ENCODE assay signal across 24 cellular contexts in genomic region chr13:99523838-99524237, GRCh38. TPM values are rescaled to one million over a fixed set of nuclear protein-coding genes. Genes with fewer than 3 reads are reported as not detected.
DNase-seq lines count a peak whose midpoint lies in the region; ATAC-seq and TF ChIP-seq lines count a peak whose summit lies in the region.
"Had no signal": no experiment of that assay in that cellular context is flagged by ENCODE, and none has a peak within 500 bp of the region (broad histone marks: within the 10 kb centered on the region; RNA-seq: fewer than 3 reads in every experiment).

No MANE protein-coding gene starts in this region.

- TF ChIP-seq CTCF in PC-3 (conservative IDR thresholded peaks at IDR 0.05; ENCODE audit: low read depth, low read length): no peak
- no peak for TF ChIP-seq CTCF in psoas muscle (IDR thresholded peaks at IDR 0.05)

- H4K20me1 ChIP-seq in PC-3 (ENCODE audit: low read length): no peaks in the 10 kb centered on the region

- H3K4me2 ChIP-seq in PC-3 (ENCODE audit: low read length): no peak overlapping the region
- H3K4me2 ChIP-seq: SK-N-SH had no signal

- H3K9ac ChIP-seq in PC-3 (ENCODE audit: low read length): no peak overlapping the region
- H3K9ac ChIP-seq: SK-N-SH had no signal

- no peaks in the 10 kb centered on the region for H3K9me2 ChIP-seq in PC-3 (replicated peaks; ENCODE audit: low read length)
- H3K9me2 ChIP-seq: SK-N-SH had no signal

- H3K9me3 Mint-ChIP-seq in activated T-cell treated with anti-CD3 and anti-CD28 coated beads, Interleukin-2, amount 50 U/mL, for 72 hours: no peaks in the 10 kb centered on the region
- H3K9me3 Mint-ChIP-seq in effector memory CD8-positive, alpha-beta T cell: no peaks in the 10 kb centered on the region
- no peaks in the 10 kb centered on the region for H3K9me3 Mint-ChIP-seq in stimulated activated effector memory CD8-positive, alpha-beta T cell treated with anti-CD3 and anti-CD28 coated beads, Interleukin-12 subunit alpha, Interleukin-12 subunit beta, amount 100 ng/mL, for 72 hours
- H3K9me3 Mint-ChIP-seq: H9 had no signal

- peaks cover 16% of the 10 kb centered on the region; the same call in 1 of the 2 replicates for H3K36me3 ChIP-seq in PC-3 (ENCODE audit: low read depth, low read length)
- H3K36me3 ChIP-seq in psoas muscle (ENCODE audit: insufficient read depth in 1 of 2, low read depth in 1 of 2): peaks cover 10 to 75% of the 10 kb centered on the region in 2 donors

- H2AFZ ChIP-seq in PC-3 (ENCODE audit: low read length): no peak overlapping the region

- no TSS peak for BruUV-seq in PC-3 (replicated peaks; lab: Mats Ljungman, UMichigan)

- ATAC-seq in activated T-cell treated with anti-CD3 and anti-CD28 coated beads, Interleukin-2, amount 50 U/mL, for 72 hours (replicated peaks in 1 of 2): peak; percentile 66
- no peak for ATAC-seq in PC-3
- no peak for ATAC-seq in effector memory CD8-positive, alpha-beta T cell (replicated peaks)
- peak; percentile 49 for ATAC-seq in stimulated activated effector memory CD8-positive, alpha-beta T cell treated with anti-CD3 and anti-CD28 coated beads, Interleukin-12 subunit alpha, Interleukin-12 subunit beta, amount 100 ng/mL, for 72 hours
- no peak for ATAC-seq in psoas muscle
- ATAC-seq: heart left ventricle, right lobe of liver had no signal

- H3K79me2 ChIP-seq in PC-3 (ENCODE audit: low read length): no peaks in the 10 kb centered on the region

- POLR2A ChIA-PET in PC-3 (lab: Charles Lee; ENCODE audit: unreplicated experiment): no interaction called here

- intact Hi-C loops in PC-3 (cut with micrococcal nuclease) (no loop called here), psoas muscle (cut with DNase I) (no loop called here)

- no peak for DNase-seq in activated T-cell treated with anti-CD3 and anti-CD28 coated beads, Interleukin-2, amount 50 U/mL, for 72 hours
- DNase-seq in activated T-cell treated with anti-CD3 and anti-CD28 coated beads, Interleukin-2, amount 50 U/mL, for 48 hours: no peak
- peak; percentile 25 for DNase-seq in PC-3
- DNase-seq in effector memory CD8-positive, alpha-beta T cell: no peak
- DNase-seq in stimulated activated effector memory CD8-positive, alpha-beta T cell treated with anti-CD3 and anti-CD28 coated beads, Interleukin-12 subunit alpha, Interleukin-12 subunit beta, amount 100 ng/mL, for 72 hours (ENCODE audit: low spot score in 2 of 2): no peak
- DNase-seq in psoas muscle: no peak
- no peak for DNase-seq in glomerular visceral epithelial cell (ENCODE audit: extremely low spot score)
- DNase-seq in NCI-H510A treated with DMSO at 0.1 percent for 48 hours (lab: John Stamatoyannopoulos, UW): no peak
- DNase-seq: ACHN; activated CD4-positive, alpha-beta T cell treated with anti-CD3 and anti-CD28 coated beads, Interleukin-2, amount 50 U/mL, for 1 hour; BE2C; Caco-2; effector CD4-positive, alpha-beta T cell; H9; heart left ventricle; kidney; NCI-H2081 treated with DMSO at 0.1 percent for 48 hours; NCI-H345; right lobe of liver; SK-N-SH; stimulated activated CD4-positive, alpha-beta T cell treated with anti-CD3 and anti-CD28 coated beads, Interleukin-2, amount 100 ng/mL, for 48 hours; stimulated activated naive CD4-positive, alpha-beta T cell; testis had no signal

- no peaks in the 10 kb centered on the region for H3F3A ChIP-seq in PC-3 (ENCODE audit: low read length, unreplicated experiment)

- 95 to 96% (median 96%) methylated on average over 4 of the region's 4 CpGs for WGBS in psoas muscle, 3 donors

- peaks cover 23 to 43% of the 10 kb centered on the region in 2 donors for H3K36me3 Mint-ChIP-seq in activated T-cell treated with anti-CD3 and anti-CD28 coated beads, Interleukin-2, amount 50 U/mL, for 72 hours (ENCODE audit: insufficient read depth in 2 of 2)
- H3K36me3 Mint-ChIP-seq in effector memory CD8-positive, alpha-beta T cell (ENCODE audit: insufficient read depth): peaks cover 71% of the 10 kb centered on the region
- peaks cover 80% of the 10 kb centered on the region for H3K36me3 Mint-ChIP-seq in stimulated activated effector memory CD8-positive, alpha-beta T cell treated with anti-CD3 and anti-CD28 coated beads, Interleukin-12 subunit alpha, Interleukin-12 subunit beta, amount 100 ng/mL, for 72 hours

- H3K9me3 ChIP-seq in PC-3 (ENCODE audit: low read length) (no peaks in the 10 kb centered on the region), psoas muscle (no peaks in the 10 kb centered on the region)
- H3K9me3 ChIP-seq: BE2C, Caco-2, heart left ventricle, right lobe of liver, SK-N-SH, testis had no signal

- H3K27me3 ChIP-seq in PC-3 (ENCODE audit: low read length) (no peaks in the 10 kb centered on the region), psoas muscle (ENCODE audit: insufficient read depth in 3 of 3, low read length in 2 of 3) (no peaks in the 10 kb centered on the region)
- H3K27me3 ChIP-seq: BE2C, heart left ventricle, right lobe of liver, testis had no signal

- no peak overlapping the region for H3K27ac ChIP-seq in PC-3 (ENCODE audit: low read length)
- H3K27ac ChIP-seq in psoas muscle: no peak overlapping the region
- H3K27ac ChIP-seq: heart left ventricle, right lobe of liver, testis had no signal

- H3K4me1 ChIP-seq in PC-3 (ENCODE audit: insufficient read depth, low read length): no peaks in the 10 kb centered on the region; the same call in 1 of the 2 replicates
- no peaks in the 10 kb centered on the region for H3K4me1 ChIP-seq in psoas muscle
- H3K4me1 ChIP-seq: BE2C had no signal

- no peak overlapping the region for H3K4me3 ChIP-seq in PC-3 (ENCODE audit: low read length)
- H3K4me3 ChIP-seq in psoas muscle: no peak overlapping the region
- H3K4me3 ChIP-seq: heart left ventricle, lung, right lobe of liver, testis had no signal

- no peak overlapping the region for H3K4me3 Mint-ChIP-seq in activated T-cell treated with anti-CD3 and anti-CD28 coated beads, Interleukin-2, amount 50 U/mL, for 72 hours
- no peak overlapping the region for H3K4me3 Mint-ChIP-seq in effector memory CD8-positive, alpha-beta T cell
- no peak overlapping the region for H3K4me3 Mint-ChIP-seq in stimulated activated effector memory CD8-positive, alpha-beta T cell treated with anti-CD3 and anti-CD28 coated beads, Interleukin-12 subunit alpha, Interleukin-12 subunit beta, amount 100 ng/mL, for 72 hours
- H3K4me3 Mint-ChIP-seq: H9 had no signal

- H3K4me1 Mint-ChIP-seq in activated T-cell treated with anti-CD3 and anti-CD28 coated beads, Interleukin-2, amount 50 U/mL, for 72 hours (ENCODE audit: low read depth): peaks cover 37% of the 10 kb centered on the region
- H3K4me1 Mint-ChIP-seq in effector memory CD8-positive, alpha-beta T cell (ENCODE audit: low read depth in 2 of 2): peaks cover 35 to 44% of the 10 kb centered on the region in 2 donors
- peaks cover 39% of the 10 kb centered on the region for H3K4me1 Mint-ChIP-seq in stimulated activated effector memory CD8-positive, alpha-beta T cell treated with anti-CD3 and anti-CD28 coated beads, Interleukin-12 subunit alpha, Interleukin-12 subunit beta, amount 100 ng/mL, for 72 hours

- peak overlapping the region; percentile 81 for H3K27ac Mint-ChIP-seq in activated T-cell treated with anti-CD3 and anti-CD28 coated beads, Interleukin-2, amount 50 U/mL, for 72 hours
- H3K27ac Mint-ChIP-seq in effector memory CD8-positive, alpha-beta T cell: peak overlapping the region; percentile 62 to 72
- H3K27ac Mint-ChIP-seq in stimulated activated effector memory CD8-positive, alpha-beta T cell treated with anti-CD3 and anti-CD28 coated beads, Interleukin-12 subunit alpha, Interleukin-12 subunit beta, amount 100 ng/mL, for 72 hours: peak overlapping the region; percentile 61

- H3K27me3 Mint-ChIP-seq in activated T-cell treated with anti-CD3 and anti-CD28 coated beads, Interleukin-2, amount 50 U/mL, for 72 hours (ENCODE audit: low read depth): no peaks in the 10 kb centered on the region
- H3K27me3 Mint-ChIP-seq in effector memory CD8-positive, alpha-beta T cell: no peaks in the 10 kb centered on the region

- CTCF ChIA-PET in PC-3 (lab: Charles Lee): no interaction called here

RNA-seq across cellular contexts. Expression of gene TM9SF2, which starts 22.6 kb away (rescaled TPM):
- 10 to 100 TPM; 56.8 to 77.2 TPM for total RNA-seq in activated T-cell treated with anti-CD3 and anti-CD28 coated beads, Interleukin-2, amount 50 U/mL, for 72 hours
- total RNA-seq in PC-3 (2014; rRNA removed): 80.7 and 84.6 TPM in 2 replicates
- total RNA-seq in psoas muscle: 10 to 100 TPM; 30.6 to 45.2 (median 42.7) TPM
- 10 to 100 TPM; 28.5 to 58.6 (median 33.3) TPM for polyA plus RNA-seq in psoas muscle

Comparison
In these comparisons a context has a peak if more than half of its experiments do, and no peak if none do; other contexts are left out.
1. ATAC-seq: peak in activated T-cell treated with anti-CD3 and anti-CD28 coated beads, Interleukin-2, amount 50 U/mL, for 72 hours (2 of 2) and stimulated activated effector memory CD8-positive, alpha-beta T cell treated with anti-CD3 and anti-CD28 coated beads, Interleukin-12 subunit alpha, Interleukin-12 subunit beta, amount 100 ng/mL, for 72 hours (single experiment); none in PC-3 (single experiment), effector memory CD8-positive, alpha-beta T cell (single experiment) and psoas muscle (0 of 4).
2. Peak in every context shown above with its lines, with median percentiles within 50 percentile points of each other: H3K27ac Mint-ChIP-seq.